In genomic region chr12:120686690-120687569, GRCh38 we compare ENCODE assay signal across 8 cellular contexts. TPM values are rescaled to one million over a fixed set of nuclear protein-coding genes. Genes with fewer than 3 reads are reported as not detected.
DNase-seq lines count a peak whose midpoint lies in the region; ATAC-seq and TF ChIP-seq lines count a peak whose summit lies in the region.

A gene with protein sequence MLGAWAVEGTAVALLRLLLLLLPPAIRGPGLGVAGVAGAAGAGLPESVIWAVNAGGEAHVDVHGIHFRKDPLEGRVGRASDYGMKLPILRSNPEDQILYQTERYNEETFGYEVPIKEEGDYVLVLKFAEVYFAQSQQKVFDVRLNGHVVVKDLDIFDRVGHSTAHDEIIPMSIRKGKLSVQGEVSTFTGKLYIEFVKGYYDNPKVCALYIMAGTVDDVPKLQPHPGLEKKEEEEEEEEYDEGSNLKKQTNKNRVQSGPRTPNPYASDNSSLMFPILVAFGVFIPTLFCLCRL (plus strand): TSS chr12:120687149. CDS start chr12:120687297, 148 bp downstream.

- no peaks in the 10 kb centered on the region for H3K9me3 ChIP-seq in DND-41 (ENCODE audit: insufficient read depth, low read length, severe bottlenecking)
- H3K9me3 ChIP-seq in Peyer's patch, result no peaks in the 10 kb centered on the region
- no peaks in the 10 kb centered on the region for H3K9me3 ChIP-seq in muscle layer of duodenum (ENCODE audit: control insufficient read depth in 1 of 2, low read length in 2 of 2)

- H4K20me1 ChIP-seq in DND-41 (ENCODE audit: insufficient read depth, low read length) (peaks cover 43% of the 10 kb centered on the region; the same call in 1 of the 2 replicates), KMS-11 (ENCODE audit: insufficient read depth) (peaks cover 20% of the 10 kb centered on the region)

- H2AFZ ChIP-seq in DND-41 (ENCODE audit: low read depth, low read length) (peak within 1 kb of the TSS; percentile 79), KMS-11 (ENCODE audit: low read depth) (peak within 1 kb of the TSS; percentile 61; the same call in 1 of the 2 replicates)

- ATAC-seq in DND-41 (ENCODE audit: insufficient read depth, low read depth) (peak; percentile 83), GM21737 (IDR thresholded peaks at IDR 0.05; ENCODE audit: unreplicated experiment) (peak; percentile 59), esophagus mucosa (peak; percentile 95)

- H3K4me2 ChIP-seq in DND-41 (ENCODE audit: insufficient read depth, low read length), result peak within 1 kb of the TSS; percentile 85
- peak within 1 kb of the TSS; percentile 92 for H3K4me2 ChIP-seq in KMS-11

- TF ChIP-seq POLR2A in Peyer's patch (IDR thresholded peaks at IDR 0.05), result peak; percentile 80 to 92

- H3K36me3 ChIP-seq in DND-41 (ENCODE audit: insufficient read depth, low read length) (peaks cover 13% of the 10 kb centered on the region), KMS-11 (ENCODE audit: insufficient read depth) (no peaks in the 10 kb centered on the region), Peyer's patch (no peaks in the 10 kb centered on the region), muscle layer of duodenum (ENCODE audit: control insufficient read depth in 1 of 2, insufficient read depth in 2 of 2, low read length in 2 of 2) (no peaks in the 10 kb centered on the region)

- H3K9ac ChIP-seq in DND-41 (ENCODE audit: low read depth, low read length) (peak within 1 kb of the TSS; percentile 95), KMS-11 (peak within 1 kb of the TSS; percentile 61; the same call in 1 of the 2 replicates)

- H3K79me2 ChIP-seq in DND-41 (ENCODE audit: insufficient read depth, low read length) (peaks cover 49% of the 10 kb centered on the region), KMS-11 (ENCODE audit: insufficient read depth, low read depth) (peaks cover 47% of the 10 kb centered on the region)

- H3K4me1 ChIP-seq in DND-41 (ENCODE audit: insufficient read depth, low read length), result peaks cover 46% of the 10 kb centered on the region
- H3K4me1 ChIP-seq in KMS-11 (ENCODE audit: low read depth, poor library complexity, severe bottlenecking), result peaks cover 38% of the 10 kb centered on the region
- H3K4me1 ChIP-seq in Peyer's patch, result peaks cover 0 to 33% (median 15%) of the 10 kb centered on the region in 4 donors
- H3K4me1 ChIP-seq in muscle layer of duodenum (ENCODE audit: control insufficient read depth in 1 of 2, insufficient read depth in 2 of 2, low read length in 2 of 2), result peaks cover 14 to 38% of the 10 kb centered on the region in 2 donors

- H3K27ac ChIP-seq in DND-41 (ENCODE audit: low read length), result peak within 1 kb of the TSS; percentile 98
- H3K27ac ChIP-seq in KMS-11, result peak within 1 kb of the TSS; percentile 71
- peak within 1 kb of the TSS; percentile 84 to 93 (median 90) for H3K27ac ChIP-seq in Peyer's patch
- peak within 1 kb of the TSS; percentile 91 for H3K27ac ChIP-seq in muscle layer of duodenum (ENCODE audit: low read length)

- TF ChIP-seq CTCF in DND-41 (IDR thresholded peaks at IDR 0.05; ENCODE audit: borderline replicate concordance, extremely low read depth, low read length, poor library complexity, severe bottlenecking) (peak; percentile 41), KMS-11 (conservative IDR thresholded peaks at IDR 0.05; ENCODE audit: low read depth, low read length) (no peak), Peyer's patch (IDR thresholded peaks at IDR 0.05) (peak in 3 of 6 experiments; percentile 21 to 38 (median 31))

- H3K27me3 ChIP-seq in DND-41 (ENCODE audit: insufficient read depth, low read length, poor library complexity), result no peaks in the 10 kb centered on the region
- H3K27me3 ChIP-seq in KMS-11 (ENCODE audit: insufficient read depth, low read depth), result no peaks in the 10 kb centered on the region
- H3K27me3 ChIP-seq in Peyer's patch, result no peaks in the 10 kb centered on the region
- no peaks in the 10 kb centered on the region for H3K27me3 ChIP-seq in muscle layer of duodenum (ENCODE audit: low read depth, low read length)

- H3K4me3 ChIP-seq in DND-41 (ENCODE audit: low read depth in 1 of 2, low read length in 2 of 2), result peak within 1 kb of the TSS; percentile 79 to 90
- no peak within 1 kb of the TSS for H3K4me3 ChIP-seq in KMS-11 (IDR thresholded peaks at IDR 0.05; ENCODE audit: insufficient read depth, low read depth, low read length)
- peak within 1 kb of the TSS; percentile 83 to 99 (median 93) for H3K4me3 ChIP-seq in Peyer's patch
- peak within 1 kb of the TSS; percentile 84 to 85 for H3K4me3 ChIP-seq in muscle layer of duodenum (ENCODE audit: low read depth in 1 of 2, low read length in 2 of 2)

- DNase-seq in DND-41 (peak; percentile 100), Peyer's patch (peak; percentile 99)
- DNase-seq in activated T-cell treated with anti-CD3 and anti-CD28 coated beads, Interleukin-2, amount 50 U/mL, for 48 hours, result peak; percentile 99 to 100
- peak; percentile 97 to 99 for DNase-seq in stimulated activated CD8-positive, alpha-beta memory T cell treated with anti-CD3 and anti-CD28 coated beads, Interleukin-7, amount 100 ng/mL, for 4 hours (ENCODE audit: low read depth in 2 of 2)

RNA-seq across cellular contexts. Expression of the gene that starts here (rescaled TPM):
- 100 to 1,000 TPM in 2 of 4 donors, 10 to 100 TPM in 2; 87.3 to 123 (median 104) TPM for total RNA-seq in Peyer's patch
- 40.1 TPM for total RNA-seq in esophagus mucosa
